8 cellular contexts compared by ENCODE assay signal in genomic region chr1:7470904-7471638, GRCh38.
A peak's percentile ranks its signal among the peaks of the same experiment; 100 is the strongest.
DNase-seq lines count a peak whose midpoint lies in the region; ATAC-seq and TF ChIP-seq lines count a peak whose summit lies in the region.

No MANE protein-coding gene starts in this region.

- H3K27me3 Mint-ChIP-seq in activated CD4-positive, alpha-beta T cell treated with anti-CD3 and anti-CD28 coated beads, Interleukin-2, amount 10 ng/mL, durations not matched to agents 7 days and 5 days: no peaks in the 10 kb centered on the region

- no peak overlapping the region for H3K27ac Mint-ChIP-seq in activated CD4-positive, alpha-beta T cell treated with anti-CD3 and anti-CD28 coated beads, Interleukin-2, amount 10 ng/mL, durations not matched to agents 7 days and 5 days

- H3K27me3 ChIP-seq in foreskin keratinocyte: no peaks in the 10 kb centered on the region
- no peaks in the 10 kb centered on the region for H3K27me3 ChIP-seq in Karpas-422 (ENCODE audit: low read length)

- POLR2A ChIA-PET in activated CD4-positive, alpha-beta T cell treated with anti-CD3 and anti-CD28 coated beads, Interleukin-2, amount 10 ng/mL, durations not matched to agents 7 days and 5 days (lab: Charles Lee): no interaction called here

- H3K36me3 Mint-ChIP-seq in activated CD4-positive, alpha-beta T cell treated with anti-CD3 and anti-CD28 coated beads, Interleukin-2, amount 10 ng/mL, durations not matched to agents 7 days and 5 days (ENCODE audit: low read depth): no peaks in the 10 kb centered on the region

- H3K4me1 Mint-ChIP-seq in activated CD4-positive, alpha-beta T cell treated with anti-CD3 and anti-CD28 coated beads, Interleukin-2, amount 10 ng/mL, durations not matched to agents 7 days and 5 days: no peaks in the 10 kb centered on the region

- H3K9me2 ChIP-seq in Karpas-422 (replicated peaks; ENCODE audit: insufficient read depth, low read length): no peaks in the 10 kb centered on the region

- CTCF ChIA-PET in activated CD4-positive, alpha-beta T cell treated with anti-CD3 and anti-CD28 coated beads, Interleukin-2, amount 10 ng/mL, durations not matched to agents 7 days and 5 days (lab: Charles Lee): no interaction called here

- H3K4me1 ChIP-seq in foreskin keratinocyte (peaks cover 5% of the 10 kb centered on the region), Karpas-422 (ENCODE audit: low read length) (no peaks in the 10 kb centered on the region)

- ATAC-seq in foreskin keratinocyte (peak; percentile 91), HG02852 (IDR thresholded peaks at IDR 0.05; ENCODE audit: unreplicated experiment) (no peak), HG03460 (IDR thresholded peaks at IDR 0.05; ENCODE audit: unreplicated experiment) (no peak)

- H3K4me3 ChIP-seq in GM12865 (ENCODE audit: low read depth, low read length) (no peak overlapping the region), skeletal muscle cell (ENCODE audit: low read depth, low read length) (no peak overlapping the region), Karpas-422 (ENCODE audit: low read length) (no peak overlapping the region)

- H3K79me2 ChIP-seq in Karpas-422 (ENCODE audit: low read length): no peaks in the 10 kb centered on the region

- H3K27ac ChIP-seq in foreskin keratinocyte (peak overlapping the region; percentile 95), Karpas-422 (ENCODE audit: low read length) (no peak overlapping the region)

- TF ChIP-seq CTCF in GM12865 (IDR thresholded peaks at IDR 0.05; ENCODE audit: insufficient read depth, low read depth, low read length, missing control alignments) (no peak), foreskin keratinocyte (conservative IDR thresholded peaks at IDR 0.05) (no peak)

- H3K9me3 Mint-ChIP-seq in activated CD4-positive, alpha-beta T cell treated with anti-CD3 and anti-CD28 coated beads, Interleukin-2, amount 10 ng/mL, durations not matched to agents 7 days and 5 days: no peaks in the 10 kb centered on the region

- H3K4me3 Mint-ChIP-seq in activated CD4-positive, alpha-beta T cell treated with anti-CD3 and anti-CD28 coated beads, Interleukin-2, amount 10 ng/mL, durations not matched to agents 7 days and 5 days: no peak overlapping the region

- H4K20me1 ChIP-seq in Karpas-422 (ENCODE audit: insufficient read depth, low read depth, low read length): peaks cover 13% of the 10 kb centered on the region; the same call in 1 of the 2 replicates

- H2AFZ ChIP-seq in Karpas-422 (ENCODE audit: low read length): no peak overlapping the region

- DNase-seq in GM12865 (ENCODE audit: low read depth): peak; percentile 82
- peak; percentile 80 for DNase-seq in SHP77 treated with DMSO at 0.1 percent for 48 hours (lab: John Stamatoyannopoulos, UW)
- peak; percentile 94 to 98 for DNase-seq in foreskin keratinocyte
- peak; percentile 97 for DNase-seq in skeletal muscle cell (ENCODE audit: low read depth)
- no peak for DNase-seq in Karpas-422
- no peak for DNase-seq in activated CD4-positive, alpha-beta T cell treated with anti-CD3 and anti-CD28 coated beads, Interleukin-2, amount 10 ng/mL, durations not matched to agents 7 days and 5 days

- H3K36me3 ChIP-seq in Karpas-422 (ENCODE audit: insufficient read depth, low read length): no peaks in the 10 kb centered on the region

- H3K9ac ChIP-seq in Karpas-422 (ENCODE audit: low read length): no peak overlapping the region

- no peaks in the 10 kb centered on the region for H3K9me3 ChIP-seq in Karpas-422 (ENCODE audit: low read length)

- no peak overlapping the region for H3K4me2 ChIP-seq in Karpas-422 (ENCODE audit: low read depth, low read length, poor library complexity, severe bottlenecking)

Comparison
In these comparisons a context has a peak if more than half of its experiments do, and no peak if none do; other contexts are left out.
1. DNase-seq: peak in GM12865 (single experiment), SHP77 treated with DMSO at 0.1 percent for 48 hours (single experiment), foreskin keratinocyte (2 of 2) and skeletal muscle cell (single experiment); none in Karpas-422 (single experiment) and activated CD4-positive, alpha-beta T cell treated with anti-CD3 and anti-CD28 coated beads, Interleukin-2, amount 10 ng/mL, durations not matched to agents 7 days and 5 days (single experiment).